ENCODE assay signal across 14 cellular contexts in the genomic region with DNA sequence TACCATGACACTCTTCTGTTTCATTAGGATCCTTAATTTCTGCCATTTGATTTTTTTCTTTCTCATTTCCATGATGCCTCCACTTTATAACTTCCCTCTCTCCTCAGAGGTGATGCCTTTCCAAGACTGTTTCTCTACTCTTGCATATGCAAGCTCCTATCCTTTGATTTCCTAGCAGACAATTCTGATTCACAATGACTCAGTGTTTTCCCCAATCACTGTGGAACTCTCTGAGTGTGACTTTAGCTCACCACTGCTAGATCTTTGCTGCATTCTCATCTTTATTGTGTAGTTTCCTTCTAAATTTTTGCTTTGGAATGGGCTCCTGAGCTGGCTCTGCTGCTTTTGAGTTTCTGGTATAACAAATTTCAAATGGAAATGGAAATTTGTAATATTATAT.
DNase-seq lines count a peak whose midpoint lies in the region; ATAC-seq and TF ChIP-seq lines count a peak whose summit lies in the region.
"Had no signal": no experiment of that assay in that cellular context is flagged by ENCODE, and none has a peak within 500 bp of the region (broad histone marks: within the 10 kb centered on the region; RNA-seq: fewer than 3 reads in every experiment).

No MANE protein-coding gene starts in this region.

- no peak overlapping the region for H2BK15ac ChIP-seq in IMR-90 (ENCODE audit: low read depth, low read length)

- no peak overlapping the region for H4K5ac ChIP-seq in IMR-90 (ENCODE audit: low read depth, low read length)

- H4K91ac ChIP-seq in IMR-90 (ENCODE audit: insufficient read depth, low read depth, low read length), result no peak overlapping the region

- dilution Hi-C loops in IMR-90 (cut with HindIII; ENCODE audit: low sequenced_read_pairs, unreplicated experiment), result no loop called here

- CTCF ChIA-PET in IMR-90 (lab: Yijun Ruan, JAX), result interaction anchor here (1.3 kb wide), 1 partner anchor 9 kb away, joined by 3 read pairs; no protein-coding TSS in a partner anchor

- no peaks in the 10 kb centered on the region for H4K20me1 ChIP-seq in IMR-90 (ENCODE audit: insufficient read depth, low read length)

- H3K27me3 ChIP-seq in IMR-90 (ENCODE audit: control insufficient read depth, insufficient read depth, low read length), result no peaks in the 10 kb centered on the region
- H3K27me3 ChIP-seq in thyroid gland, result no peaks in the 10 kb centered on the region
- no peaks in the 10 kb centered on the region for H3K27me3 ChIP-seq in transverse colon
- H3K27me3 ChIP-seq: dorsolateral prefrontal cortex, heart right ventricle, SJSA1 had no signal

- in situ Hi-C loops in IMR-90 (cut with MboI; ENCODE audit: low sequenced_read_pairs) (no loop called here), transverse colon (cut with MboI; ENCODE audit: low pct_ligation_motif_present in 1 of 4, low pct_unique_long_range_greater_than_20kb in 1 of 4, low sequenced_read_pairs in 3 of 4) (no loop called here)

- TF ChIP-seq CTCF in IMR-90 (conservative IDR thresholded peaks at IDR 0.05; ENCODE audit: low read depth, low read length) (no peak), choroid plexus epithelial cell (conservative IDR thresholded peaks at IDR 0.05; ENCODE audit: low read depth, low read length) (no peak), thyroid gland (IDR thresholded peaks at IDR 0.05) (no peak), transverse colon (IDR thresholded peaks at IDR 0.05) (no peak)

- TF ChIP-seq EP300 in transverse colon (IDR thresholded peaks at IDR 0.05; ENCODE audit: low read depth), result no peak

- no peak overlapping the region for H3K27ac ChIP-seq in IMR-90 (ENCODE audit: insufficient read depth, low read length)
- no peak overlapping the region for H3K27ac ChIP-seq in thyroid gland
- no peak overlapping the region for H3K27ac ChIP-seq in transverse colon
- H3K27ac ChIP-seq: dorsolateral prefrontal cortex, heart right ventricle, SJSA1 had no signal

- DNase-seq in AG20443 (ENCODE audit: low spot score) (peak; percentile 62), IMR-90 (peak; percentile 86), choroid plexus epithelial cell (ENCODE audit: low read depth) (peak; percentile 59), kidney tubule cell (ENCODE audit: low spot score) (peak; percentile 87), thyroid gland (no peak), transverse colon (no peak)
- DNase-seq: CD4-positive, alpha-beta T cell; dorsolateral prefrontal cortex; heart right ventricle; NCI-H1436 treated with DMSO at 0.1 percent for 48 hours; occipital lobe had no signal

- no peak overlapping the region for H4K8ac ChIP-seq in IMR-90 (ENCODE audit: low read depth in 2 of 2, low read length in 2 of 2)

- no peak overlapping the region for H2AK5ac ChIP-seq in IMR-90 (ENCODE audit: low read depth, low read length)

- POLR2A ChIA-PET in IMR-90 (lab: Charles Lee; ENCODE audit: unreplicated experiment), result no interaction called here

- 0 out of 2 replicates have a peak, but pooled peaks cover 2% of the 10 kb centered on the region for H3K9me3 ChIP-seq in IMR-90 (ENCODE audit: control insufficient read depth, insufficient read depth, low read length)
- H3K9me3 ChIP-seq in thyroid gland, result no peaks in the 10 kb centered on the region
- H3K9me3 ChIP-seq in transverse colon, result peaks cover 0 to 3% of the 10 kb centered on the region in 2 donors
- H3K9me3 ChIP-seq: SJSA1 had no signal

- no peak overlapping the region for H3K56ac ChIP-seq in IMR-90 (ENCODE audit: extremely low read depth, insufficient read depth, low read length)

- H2BK20ac ChIP-seq in IMR-90 (ENCODE audit: low read depth, low read length), result no peak overlapping the region

- H3K9ac ChIP-seq in IMR-90 (ENCODE audit: low read depth, low read length), result no peak overlapping the region

- H3K36me3 ChIP-seq in IMR-90 (ENCODE audit: control insufficient read depth, insufficient read depth, low read length) (no peaks in the 10 kb centered on the region), thyroid gland (no peaks in the 10 kb centered on the region), transverse colon (no peaks in the 10 kb centered on the region)
- H3K36me3 ChIP-seq: heart right ventricle, SJSA1 had no signal

- no peak overlapping the region for H2BK120ac ChIP-seq in IMR-90 (ENCODE audit: low read depth, low read length)

- H3K79me1 ChIP-seq in IMR-90 (ENCODE audit: low read depth in 1 of 2, low read length in 2 of 2), result no peaks in the 10 kb centered on the region

- BruUV-seq in IMR-90 (replicated peaks; lab: Mats Ljungman, UMichigan), result no TSS peak

- no peak overlapping the region for H3K23ac ChIP-seq in IMR-90 (ENCODE audit: low read depth, low read length)

- H3K14ac ChIP-seq in IMR-90 (replicated peaks; ENCODE audit: low read depth, low read length), result no peak overlapping the region

- no peaks in the 10 kb centered on the region for H3K9me1 ChIP-seq in IMR-90 (ENCODE audit: insufficient read depth, low read length)

- H2AFZ ChIP-seq in IMR-90 (replicated peaks; ENCODE audit: low read length, poor library complexity), result no peak overlapping the region

- TF ChIP-seq POLR2A in IMR-90 (IDR thresholded peaks at IDR 0.05; ENCODE audit: low read depth, low read length) (no peak), thyroid gland (IDR thresholded peaks at IDR 0.05) (no peak), transverse colon (IDR thresholded peaks at IDR 0.05) (no peak)

- H3K18ac ChIP-seq in IMR-90 (ENCODE audit: low read depth, low read length), result no peak overlapping the region

- H3K4me3 ChIP-seq in IMR-90 (ENCODE audit: insufficient read depth, low read depth, low read length) (no peak overlapping the region), choroid plexus epithelial cell (ENCODE audit: low read depth, low read length) (no peak overlapping the region), thyroid gland (replicated peaks in 1 of 3) (no peak overlapping the region), transverse colon (no peak overlapping the region)
- H3K4me3 ChIP-seq: dorsolateral prefrontal cortex, heart right ventricle, SJSA1 had no signal

- no peak overlapping the region for H3K4me2 ChIP-seq in IMR-90 (ENCODE audit: low read depth, low read length)

- H3K4ac ChIP-seq in IMR-90 (ENCODE audit: low read depth, low read length), result no peak overlapping the region

- ATAC-seq in IMR-90 (ENCODE audit: low read depth) (peak; percentile 94), GM21786 (IDR thresholded peaks at IDR 0.05; ENCODE audit: unreplicated experiment) (no peak), HG03025 (IDR thresholded peaks at IDR 0.05; ENCODE audit: low FRiP score, unreplicated experiment) (no peak)
- ATAC-seq: heart right ventricle had no signal

- no peak for TF ChIP-seq RAD21 in IMR-90 (IDR thresholded peaks at IDR 0.05; ENCODE audit: low read length)

- no peak overlapping the region for H2AK9ac ChIP-seq in IMR-90 (replicated peaks; ENCODE audit: low read depth, low read length, poor library complexity)

- H2BK5ac ChIP-seq in IMR-90 (ENCODE audit: low read depth, low read length, poor library complexity, severe bottlenecking), result no peak overlapping the region

- intact Hi-C loops in IMR-90 (cut with micrococcal nuclease), result loop anchor here (10.0 kb wide), 1 partner anchor 1372 kb away; no protein-coding TSS in a partner anchor
- intact Hi-C loops in thyroid gland (cut with DNase I), result no loop called here
- intact Hi-C loops in transverse colon (cut with DNase I; ENCODE audit: low total_unique reads), result no loop called here

- H3K4me1 ChIP-seq in IMR-90 (ENCODE audit: control insufficient read depth, insufficient read depth, low read length) (no peaks in the 10 kb centered on the region), thyroid gland (no peaks in the 10 kb centered on the region), transverse colon (no peaks in the 10 kb centered on the region)
- H3K4me1 ChIP-seq: heart right ventricle, SJSA1 had no signal

TF ChIP-seq in IMR-90, 13 proteins besides CTCF, POLR2A, EP300 and RAD21:
- TF ChIP-seq SMC3 (IDR thresholded peaks at IDR 0.05; ENCODE audit: low read depth, low read length), result no peak
- TF ChIP-seq FOS (IDR thresholded peaks at IDR 0.05; ENCODE audit: low read depth, low read length), result 0 out of 2 replicates have a peak, but pooled peaks have one; percentile 8
- TF ChIP-seq MAZ (IDR thresholded peaks at IDR 0.05; ENCODE audit: borderline replicate concordance, low read depth, low read length), result no peak
- no peak for TF ChIP-seq RFX5 (IDR thresholded peaks at IDR 0.05; ENCODE audit: low read depth, low read length)
- TF ChIP-seq CEBPB (IDR thresholded peaks at IDR 0.05; ENCODE audit: low read depth, low read length), result peak; percentile 46; the same call in 1 of the 2 replicates
- TF ChIP-seq, protein P1, sequence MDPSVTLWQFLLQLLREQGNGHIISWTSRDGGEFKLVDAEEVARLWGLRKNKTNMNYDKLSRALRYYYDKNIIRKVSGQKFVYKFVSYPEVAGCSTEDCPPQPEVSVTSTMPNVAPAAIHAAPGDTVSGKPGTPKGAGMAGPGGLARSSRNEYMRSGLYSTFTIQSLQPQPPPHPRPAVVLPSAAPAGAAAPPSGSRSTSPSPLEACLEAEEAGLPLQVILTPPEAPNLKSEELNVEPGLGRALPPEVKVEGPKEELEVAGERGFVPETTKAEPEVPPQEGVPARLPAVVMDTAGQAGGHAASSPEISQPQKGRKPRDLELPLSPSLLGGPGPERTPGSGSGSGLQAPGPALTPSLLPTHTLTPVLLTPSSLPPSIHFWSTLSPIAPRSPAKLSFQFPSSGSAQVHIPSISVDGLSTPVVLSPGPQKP (IDR thresholded peaks at IDR 0.05; ENCODE audit: borderline replicate concordance, low read depth, low read length), result no peak
- TF ChIP-seq BHLHE40 (IDR thresholded peaks at IDR 0.05; ENCODE audit: low read depth, low read length), result no peak
- TF ChIP-seq NFE2L2 (IDR thresholded peaks at IDR 0.05; ENCODE audit: low read depth, low read length), result peak; percentile 93
- no peak for TF ChIP-seq MXI1 (IDR thresholded peaks at IDR 0.05; ENCODE audit: borderline replicate concordance, low read depth, low read length)
- no peak for TF ChIP-seq CHD1 (IDR thresholded peaks at IDR 0.05; ENCODE audit: low read depth, low read length)
- no peak for TF ChIP-seq RCOR1 (IDR thresholded peaks at IDR 0.05; ENCODE audit: insufficient replicate concordance, low read length)
- TF ChIP-seq, protein P2, sequence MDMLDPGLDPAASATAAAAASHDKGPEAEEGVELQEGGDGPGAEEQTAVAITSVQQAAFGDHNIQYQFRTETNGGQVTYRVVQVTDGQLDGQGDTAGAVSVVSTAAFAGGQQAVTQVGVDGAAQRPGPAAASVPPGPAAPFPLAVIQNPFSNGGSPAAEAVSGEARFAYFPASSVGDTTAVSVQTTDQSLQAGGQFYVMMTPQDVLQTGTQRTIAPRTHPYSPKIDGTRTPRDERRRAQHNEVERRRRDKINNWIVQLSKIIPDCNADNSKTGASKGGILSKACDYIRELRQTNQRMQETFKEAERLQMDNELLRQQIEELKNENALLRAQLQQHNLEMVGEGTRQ (IDR thresholded peaks at IDR 0.05; ENCODE audit: low read depth, low read length), result no peak
- TF ChIP-seq MAFK (IDR thresholded peaks at IDR 0.05; ENCODE audit: low read depth, low read length), result peak; percentile 49; the same call in 1 of the 2 replicates

Comparison
In these comparisons a context has a peak if more than half of its experiments do, and no peak if none do; other contexts are left out.
1. DNase-seq: peak in AG20443 (single experiment), IMR-90 (single experiment), choroid plexus epithelial cell (single experiment) and kidney tubule cell (single experiment); none in thyroid gland (0 of 2) and transverse colon (single experiment).